In the genomic region with DNA sequence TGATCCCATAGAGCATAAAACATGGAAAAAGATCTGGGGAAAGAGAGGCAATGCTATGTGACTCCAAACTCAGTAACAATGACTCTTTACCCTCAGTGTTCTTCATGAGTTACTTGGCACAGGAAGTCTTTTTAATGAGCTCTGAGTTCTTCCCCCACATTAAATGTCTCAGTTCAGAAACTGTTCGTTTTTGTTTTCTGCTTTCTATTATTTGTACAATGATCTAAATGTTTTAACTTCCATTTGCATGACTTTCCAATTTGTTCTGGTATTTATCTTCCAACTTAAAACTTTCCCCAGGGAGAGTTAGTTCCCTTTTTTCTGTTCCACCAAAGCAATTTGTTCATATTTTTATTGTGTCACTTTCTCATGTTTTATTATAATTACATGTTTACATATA, we compare ENCODE assay signal across 7 cellular contexts.
"Had no signal": no experiment of that assay in that cellular context is flagged by ENCODE, and none has a peak within 500 bp of the region (broad histone marks: within the 10 kb centered on the region; RNA-seq: fewer than 3 reads in every experiment).

No MANE protein-coding gene starts in this region.

- H3K4me2 ChIP-seq: KMS-11 had no signal

- H3K9me3 ChIP-seq: HAP-1 had no signal

- H3K36me3 ChIP-seq: HAP-1 had no signal

- H3K4me1 ChIP-seq: HAP-1 had no signal

- DNase-seq: GOT3, H7, HFFc6, KBM-7 had no signal

- H3K4me3 ChIP-seq: HAP-1 had no signal

- H3K9ac ChIP-seq: KMS-11 had no signal

- H3K27ac ChIP-seq: HL-60, KMS-11 had no signal
